24 cellular contexts compared by ENCODE assay signal in genomic region chr9:25427898-25428297, GRCh38.
"Had no signal": no experiment of that assay in that cellular context is flagged by ENCODE, and none has a peak within 500 bp of the region (broad histone marks: within the 10 kb centered on the region; RNA-seq: fewer than 3 reads in every experiment).

No MANE protein-coding gene starts in this region.

- H3K36me3 ChIP-seq: esophagus squamous epithelium, heart right ventricle, left lung, sigmoid colon, thoracic aorta, tibial nerve, upper lobe of left lung, uterus had no signal

- DNase-seq: cortex of kidney; effector memory CD8-positive, alpha-beta T cell; erythroblast; esophagus squamous epithelium; foreskin melanocyte; glutamatergic neuron; heart right ventricle; hippocampal formation; left cardiac atrium; left lung; mesenchymal stem cell; naive B cell; psoas muscle; right cardiac atrium; sigmoid colon; stimulated activated CD4-positive, alpha-beta T cell treated with anti-CD3 and anti-CD28 coated beads, Interleukin-4, amount 100 ng/mL, for 4 hours; stimulated activated naive CD8-positive, alpha-beta T cell treated with anti-CD3 and anti-CD28 coated beads, Interleukin-15, Interleukin-2, amounts not matched to agents 100 U/mL and 50 U/mL, for 24 hours; uterus had no signal

- H3K27ac ChIP-seq: esophagus squamous epithelium, heart right ventricle, left lung, psoas muscle, sigmoid colon, thoracic aorta, tibial nerve, upper lobe of left lung, uterus had no signal

- H3K4me1 ChIP-seq: esophagus squamous epithelium, heart right ventricle, left lung, psoas muscle, sigmoid colon, tibial nerve, upper lobe of left lung, uterus had no signal

- ATAC-seq: effector memory CD8-positive, alpha-beta T cell; heart right ventricle; left cardiac atrium; left lung; mucosa of descending colon; natural killer cell treated with Interleukin-12 subunit alpha and Interleukin-12 subunit beta and Interleukin-15 and Interleukin-18, amount 100 ng/mL, for 72 hours; psoas muscle; right cardiac atrium; stimulated activated memory B cell treated with anti-CD40 and anti-IgM and Interleukin-4, amounts not matched to agents 10 μg/mL and 1 μg/mL and 100 μg/mL, for 72 hours; stimulated activated naive CD8-positive, alpha-beta T cell treated with anti-CD3 and anti-CD28 coated beads, Interleukin-15, Interleukin-2, amounts not matched to agents 100 U/mL and 50 U/mL, for 24 hours had no signal

- H3K27me3 ChIP-seq: esophagus squamous epithelium, heart right ventricle, left lung, sigmoid colon, tibial nerve, upper lobe of left lung, uterus had no signal

- H3K4me3 ChIP-seq: esophagus squamous epithelium, heart right ventricle, left lung, mucosa of descending colon, psoas muscle, sigmoid colon, thoracic aorta, tibial nerve, upper lobe of left lung, uterus had no signal

- H3K9me3 ChIP-seq: esophagus squamous epithelium, mucosa of descending colon, psoas muscle, thoracic aorta, upper lobe of left lung, uterus had no signal
